In the genomic region with DNA sequence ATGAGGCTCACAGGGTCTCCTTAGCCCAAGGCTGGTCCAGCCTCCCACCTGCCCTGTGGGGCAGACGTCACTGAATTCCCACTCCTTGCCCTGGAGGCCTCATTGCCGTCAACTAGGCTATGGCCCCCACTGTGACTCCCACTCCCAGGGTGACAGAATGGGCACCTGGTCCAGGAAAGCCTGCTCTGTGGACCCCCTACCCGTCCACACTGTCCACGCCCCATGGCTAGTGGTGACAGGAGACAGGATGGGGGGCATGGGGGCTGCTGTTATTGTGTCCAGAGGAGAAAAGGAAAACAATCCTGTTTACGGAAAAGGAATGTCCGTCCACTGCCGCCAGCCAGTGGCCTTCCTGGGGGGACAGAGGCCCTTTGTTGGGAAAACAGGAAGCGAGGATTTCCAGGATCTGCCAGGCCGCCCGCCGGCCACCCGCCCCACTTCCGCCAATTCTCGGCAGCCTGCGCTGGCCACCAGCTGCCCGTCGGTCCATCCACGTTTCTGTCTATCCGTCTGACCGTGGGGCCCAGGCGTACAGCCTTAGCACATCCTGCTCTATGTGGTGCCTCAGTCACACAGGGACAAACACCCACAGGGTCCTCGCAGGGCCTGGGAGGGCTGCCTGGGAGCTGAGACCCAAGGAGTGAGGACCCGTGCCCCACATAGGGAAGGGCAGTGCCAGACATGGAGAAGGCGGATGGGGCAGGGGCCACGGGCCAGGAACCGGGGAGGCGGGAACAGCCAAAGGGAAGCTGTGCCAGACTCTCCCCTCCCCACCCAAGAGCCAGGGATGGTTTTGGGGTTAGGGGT, we compare ENCODE assay signal across 10 cellular contexts. TPM values are rescaled to one million over a fixed set of nuclear protein-coding genes. Genes with fewer than 3 reads are reported as not detected.
DNase-seq lines count a peak whose midpoint lies in the region; ATAC-seq and TF ChIP-seq lines count a peak whose summit lies in the region.
"Had no signal": no experiment of that assay in that cellular context is flagged by ENCODE, and none has a peak within 500 bp of the region (broad histone marks: within the 10 kb centered on the region; RNA-seq: fewer than 3 reads in every experiment).

No MANE protein-coding gene starts in this region.

- H3K9me3 Mint-ChIP-seq in activated CD4-positive, alpha-beta T cell treated with anti-CD3 and anti-CD28 coated beads, Interleukin-2, amount 10 ng/mL, durations not matched to agents 24 days and 14 days = no peaks in the 10 kb centered on the region
- H3K9me3 Mint-ChIP-seq: stimulated activated effector memory CD8-positive, alpha-beta T cell treated with anti-CD3 and anti-CD28 coated beads, Interleukin-12 subunit alpha, Interleukin-12 subunit beta, amount 100 ng/mL, for 72 hours had no signal

- peaks cover 17% of the 10 kb centered on the region for H3K4me1 Mint-ChIP-seq in activated CD4-positive, alpha-beta T cell treated with anti-CD3 and anti-CD28 coated beads, Interleukin-2, amount 10 ng/mL, durations not matched to agents 24 days and 14 days

- ATAC-seq in GM18907 (IDR thresholded peaks at IDR 0.05; ENCODE audit: unreplicated experiment) = no peak
- ATAC-seq: stimulated activated effector memory CD8-positive, alpha-beta T cell treated with anti-CD3 and anti-CD28 coated beads, Interleukin-12 subunit alpha, Interleukin-12 subunit beta, amount 100 ng/mL, for 72 hours had no signal

- peak overlapping the region; percentile 48 for H3K27ac Mint-ChIP-seq in activated CD4-positive, alpha-beta T cell treated with anti-CD3 and anti-CD28 coated beads, Interleukin-2, amount 10 ng/mL, durations not matched to agents 24 days and 14 days

- H3K27me3 Mint-ChIP-seq in activated CD4-positive, alpha-beta T cell treated with anti-CD3 and anti-CD28 coated beads, Interleukin-2, amount 10 ng/mL, durations not matched to agents 24 days and 14 days = no peaks in the 10 kb centered on the region

- H3K27me3 ChIP-seq in esophagus muscularis mucosa (no peaks in the 10 kb centered on the region), tibial nerve (no peaks in the 10 kb centered on the region)

- H3K4me3 ChIP-seq in esophagus muscularis mucosa = peak overlapping the region in 2 of 4 donors; percentile 2 to 69
- H3K4me3 ChIP-seq in tibial nerve = peak overlapping the region in 1 of 4 donors; percentile 51

- 76% methylated on average over 25 of the region's 27 CpGs for WGBS in esophagus muscularis mucosa
- WGBS in tibial nerve, 2 donors = 40 to 54% methylated on average over 25 to 27 of the region's 27 CpGs

- no peaks in the 10 kb centered on the region for H3K36me3 ChIP-seq in esophagus muscularis mucosa
- H3K36me3 ChIP-seq in tibial nerve = no peaks in the 10 kb centered on the region

- TF ChIP-seq EP300 in esophagus muscularis mucosa (IDR thresholded peaks at IDR 0.05) (peak; percentile 16), tibial nerve (IDR thresholded peaks at IDR 0.05) (peak; percentile 65 to 84)

- no peaks in the 10 kb centered on the region for H3K9me3 ChIP-seq in esophagus muscularis mucosa
- H3K9me3 ChIP-seq in tibial nerve = no peaks in the 10 kb centered on the region

- peak overlapping the region; percentile 88 to 98 (median 93) for H3K27ac ChIP-seq in esophagus muscularis mucosa (replicated peaks in 1 of 4)
- peak overlapping the region; percentile 91 to 98 (median 96) for H3K27ac ChIP-seq in tibial nerve
- H3K27ac ChIP-seq: 22Rv1 had no signal

- TF ChIP-seq POLR2A in esophagus muscularis mucosa (IDR thresholded peaks at IDR 0.05; ENCODE audit: low read depth) = no peak
- TF ChIP-seq POLR2A in tibial nerve (IDR thresholded peaks at IDR 0.05) = no peak

- peaks cover 2% of the 10 kb centered on the region for H3K36me3 Mint-ChIP-seq in activated CD4-positive, alpha-beta T cell treated with anti-CD3 and anti-CD28 coated beads, Interleukin-2, amount 10 ng/mL, durations not matched to agents 24 days and 14 days (ENCODE audit: low read depth)

- DNase-seq in activated CD4-positive, alpha-beta T cell treated with anti-CD3 and anti-CD28 coated beads, Interleukin-2, amount 10 ng/mL, durations not matched to agents 24 days and 14 days = no peak
- no peak for DNase-seq in activated CD4-positive, alpha-beta T cell treated with anti-CD3 and anti-CD28 coated beads for 4 hours
- DNase-seq in esophagus muscularis mucosa (ENCODE audit: extremely low spot score) (no peak), midbrain (lab: John Stamatoyannopoulos, UW) (peak; percentile 70), tibial nerve (ENCODE audit: low spot score in 2 of 2) (no peak), NCI-H2171 (lab: John Stamatoyannopoulos, UW) (no peak), SKM-1 (lab: John Stamatoyannopoulos, UW; ENCODE audit: unreplicated experiment) (no peak)

- no peak for TF ChIP-seq CTCF in esophagus muscularis mucosa (IDR thresholded peaks at IDR 0.05)
- TF ChIP-seq CTCF in tibial nerve (IDR thresholded peaks at IDR 0.05) = no peak

- no peak overlapping the region for H3K4me3 Mint-ChIP-seq in activated CD4-positive, alpha-beta T cell treated with anti-CD3 and anti-CD28 coated beads, Interleukin-2, amount 10 ng/mL, durations not matched to agents 24 days and 14 days

- intact Hi-C loops in activated CD4-positive, alpha-beta T cell treated with anti-CD3 and anti-CD28 coated beads, Interleukin-2, amount 10 ng/mL, durations not matched to agents 24 days and 14 days (cut with micrococcal nuclease) = loop anchor here (2.0 to 5.0 kb wide), 2 partner anchors 39 to 249 kb away; a partner anchor contains a TSS
- intact Hi-C loops in esophagus muscularis mucosa (cut with DNase I) = no loop called here

- H3K4me1 ChIP-seq in esophagus muscularis mucosa = peaks cover 45 to 55% (median 48%) of the 10 kb centered on the region in 4 donors
- H3K4me1 ChIP-seq in tibial nerve = peaks cover 0 to 61% (median 41%) of the 10 kb centered on the region in 4 donors

RNA-seq across cellular contexts. Expression of a gene that starts 19.5 kb away (rescaled TPM):
- total RNA-seq in activated CD4-positive, alpha-beta T cell treated with anti-CD3 and anti-CD28 coated beads, Interleukin-2, amount 10 ng/mL, durations not matched to agents 24 days and 14 days = 46.8 and 47.4 TPM in 2 replicates
- 10 to 100 TPM; 32.0 to 38.2 (median 34.2) TPM for total RNA-seq in esophagus muscularis mucosa
- 10 to 100 TPM; 44.8 to 80.4 (median 65.1) TPM for total RNA-seq in tibial nerve

RNA-seq across cellular contexts. Expression of a gene that starts 19.7 kb away (rescaled TPM):
- 13.8 and 17.9 TPM in 2 replicates for total RNA-seq in activated CD4-positive, alpha-beta T cell treated with anti-CD3 and anti-CD28 coated beads, Interleukin-2, amount 10 ng/mL, durations not matched to agents 24 days and 14 days
- total RNA-seq in esophagus muscularis mucosa (10 to 100 TPM; 17.7 to 28.0 (median 23.8) TPM), tibial nerve (10 to 100 TPM in 3 of 4 donors, 1 to 10 TPM in 1; 9.0 to 17.4 (median 14.5) TPM)

RNA-seq across cellular contexts. Expression of a gene that starts 22.6 kb away (rescaled TPM):
- total RNA-seq in activated CD4-positive, alpha-beta T cell treated with anti-CD3 and anti-CD28 coated beads, Interleukin-2, amount 10 ng/mL, durations not matched to agents 24 days and 14 days = 302 and 304 TPM in 2 replicates
- 100 to 1,000 TPM in 1 of 4 donors, 10 to 100 TPM in 3; 36.1 to 106 (median 56.5) TPM for total RNA-seq in esophagus muscularis mucosa
- total RNA-seq in tibial nerve = 100 to 1,000 TPM in 3 of 4 donors, 10 to 100 TPM in 1; 98.3 to 138 (median 119) TPM
